30 cellular contexts compared by ENCODE assay signal in the genomic region with DNA sequence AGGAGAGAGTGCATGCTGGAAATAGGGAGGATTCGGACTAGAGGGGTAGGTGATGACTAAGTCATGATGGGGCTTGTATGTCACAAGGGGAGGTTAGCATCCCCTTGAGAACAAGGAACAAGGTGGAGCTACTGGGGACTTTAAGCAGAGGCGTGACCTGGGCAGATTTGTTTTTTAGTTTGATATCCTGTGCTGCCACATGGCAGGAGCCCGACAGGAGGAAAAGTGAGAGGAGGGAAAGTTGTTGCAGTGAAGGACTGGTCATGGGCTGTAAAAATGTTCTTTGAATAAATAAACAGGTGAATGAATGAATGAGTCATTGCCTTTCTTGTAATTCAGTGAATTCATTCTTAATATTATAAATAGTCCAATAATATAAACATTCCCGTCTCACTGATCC.
"Had no signal": no experiment of that assay in that cellular context is flagged by ENCODE, and none has a peak within 500 bp of the region (broad histone marks: within the 10 kb centered on the region; RNA-seq: fewer than 3 reads in every experiment).

No MANE protein-coding gene starts in this region.

- H3K36me3 Mint-ChIP-seq: memory B cell; naive thymus-derived CD4-positive, alpha-beta T cell; natural killer cell treated with Interleukin-12 subunit alpha and Interleukin-12 subunit beta and Interleukin-15 and Interleukin-18, amount 100 ng/mL, for 72 hours; stimulated activated effector memory CD8-positive, alpha-beta T cell treated with anti-CD3 and anti-CD28 coated beads, Interleukin-12 subunit alpha, Interleukin-12 subunit beta, amount 100 ng/mL, for 72 hours had no signal

- ATAC-seq: mucosa of descending colon; naive thymus-derived CD4-positive, alpha-beta T cell; natural killer cell treated with Interleukin-12 subunit alpha and Interleukin-12 subunit beta and Interleukin-15 and Interleukin-18, amount 100 ng/mL, for 72 hours; pancreas; right cardiac atrium; sciatic nerve; stimulated activated effector memory CD8-positive, alpha-beta T cell treated with anti-CD3 and anti-CD28 coated beads, Interleukin-12 subunit alpha, Interleukin-12 subunit beta, amount 100 ng/mL, for 72 hours; upper lobe of right lung had no signal

- H3K4me3 ChIP-seq: left ventricle myocardium inferior, lung, mucosa of descending colon, pancreas, prostate gland, skin epidermis, suprapubic skin, thoracic aorta, tibial artery, upper lobe of right lung had no signal

- H3K27ac Mint-ChIP-seq: memory B cell; naive thymus-derived CD4-positive, alpha-beta T cell; natural killer cell treated with Interleukin-12 subunit alpha and Interleukin-12 subunit beta and Interleukin-15 and Interleukin-18, amount 100 ng/mL, for 72 hours; stimulated activated effector memory CD8-positive, alpha-beta T cell treated with anti-CD3 and anti-CD28 coated beads, Interleukin-12 subunit alpha, Interleukin-12 subunit beta, amount 100 ng/mL, for 72 hours; stimulated activated naive CD8-positive, alpha-beta T cell treated with anti-CD3 and anti-CD28 coated beads, Interleukin-15, Interleukin-2, amounts not matched to agents 100 ng/mL and 50 ng/mL, for 24 hours had no signal

- H3K9me3 Mint-ChIP-seq: natural killer cell treated with Interleukin-12 subunit alpha and Interleukin-12 subunit beta and Interleukin-15 and Interleukin-18, amount 100 ng/mL, for 72 hours had no signal

- H3K27me3 ChIP-seq: pancreas, suprapubic skin, tibial artery, upper lobe of right lung had no signal

- H3K27ac ChIP-seq: left ventricle myocardium inferior, pancreas, prostate gland, suprapubic skin, thoracic aorta, tibial artery, upper lobe of right lung had no signal

- H3K36me3 ChIP-seq: left ventricle myocardium inferior, pancreas, prostate gland, suprapubic skin, thoracic aorta, tibial artery, upper lobe of right lung had no signal

- H3K9me3 ChIP-seq: left ventricle myocardium inferior, mucosa of descending colon, pancreas, prostate gland, suprapubic skin, thoracic aorta, tibial artery, upper lobe of right lung had no signal

- H3K4me3 Mint-ChIP-seq: memory B cell; naive thymus-derived CD4-positive, alpha-beta T cell; natural killer cell treated with Interleukin-12 subunit alpha and Interleukin-12 subunit beta and Interleukin-15 and Interleukin-18, amount 100 ng/mL, for 72 hours; neural crest cell; stimulated activated effector memory CD8-positive, alpha-beta T cell treated with anti-CD3 and anti-CD28 coated beads, Interleukin-12 subunit alpha, Interleukin-12 subunit beta, amount 100 ng/mL, for 72 hours; stimulated activated naive CD8-positive, alpha-beta T cell treated with anti-CD3 and anti-CD28 coated beads, Interleukin-15, Interleukin-2, amounts not matched to agents 100 ng/mL and 50 ng/mL, for 24 hours had no signal

- DNase-seq: hippocampal formation; islet precursor cell; left ventricle myocardium inferior; midbrain; mucosa of descending colon; naive thymus-derived CD4-positive, alpha-beta T cell; nucleus accumbens; pancreas; posterior cingulate gyrus; retina; right cardiac atrium; stimulated activated CD4-positive, alpha-beta T cell treated with anti-CD3 and anti-CD28 coated beads, Interleukin-12 subunit alpha, Interleukin-12 subunit beta, amount 100 ng/mL, for 4 hours; stimulated activated CD4-positive, alpha-beta T cell treated with anti-CD3 and anti-CD28 coated beads, Interleukin-15, amount 100 ng/mL, for 24 hours; stimulated activated CD4-positive, alpha-beta T cell treated with anti-CD3 and anti-CD28 coated beads, Interleukin-2, amount 100 ng/mL, for 24 hours; stimulated activated CD4-positive, alpha-beta T cell treated with anti-CD3 and anti-CD28 coated beads, Interleukin-4, amount 100 ng/mL, for 1 hour; stimulated activated naive CD4-positive, alpha-beta T cell; tibial artery; trophoblast cell; upper lobe of right lung had no signal

- H3K4me1 ChIP-seq: pancreas, prostate gland, suprapubic skin, upper lobe of right lung had no signal

- H3K4me1 Mint-ChIP-seq: memory B cell; naive thymus-derived CD4-positive, alpha-beta T cell; neural crest cell; stimulated activated effector memory CD8-positive, alpha-beta T cell treated with anti-CD3 and anti-CD28 coated beads, Interleukin-12 subunit alpha, Interleukin-12 subunit beta, amount 100 ng/mL, for 72 hours had no signal
